Comparison of ENCODE assay signal across 1 cellular context in the genomic region with DNA sequence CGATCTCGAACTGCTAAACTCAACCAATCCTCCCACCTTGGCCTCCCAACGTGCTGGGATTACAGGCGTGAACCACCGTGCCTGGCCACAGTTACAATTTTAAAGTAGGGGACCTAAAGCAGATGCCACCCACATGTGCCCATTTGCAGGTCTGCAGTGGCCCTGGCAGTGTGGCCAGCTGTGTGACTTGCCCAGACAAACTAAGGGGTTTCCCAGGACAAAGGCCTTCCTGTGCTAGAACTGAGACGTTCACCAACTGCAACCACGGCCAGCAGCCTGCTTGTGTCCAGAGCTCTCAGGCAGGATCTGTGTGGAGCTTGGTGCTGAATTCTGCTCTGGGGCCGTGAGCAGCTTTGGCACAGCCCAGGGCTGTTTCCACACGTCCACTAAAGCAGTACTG.
TF ChIP-seq lines count a peak whose summit lies in the region.

No MANE protein-coding gene starts in this region.

TF ChIP-seq in GM12878, 131 proteins besides CTCF, POLR2A, EP300 and RAD21:
- TF ChIP-seq, protein P1, sequence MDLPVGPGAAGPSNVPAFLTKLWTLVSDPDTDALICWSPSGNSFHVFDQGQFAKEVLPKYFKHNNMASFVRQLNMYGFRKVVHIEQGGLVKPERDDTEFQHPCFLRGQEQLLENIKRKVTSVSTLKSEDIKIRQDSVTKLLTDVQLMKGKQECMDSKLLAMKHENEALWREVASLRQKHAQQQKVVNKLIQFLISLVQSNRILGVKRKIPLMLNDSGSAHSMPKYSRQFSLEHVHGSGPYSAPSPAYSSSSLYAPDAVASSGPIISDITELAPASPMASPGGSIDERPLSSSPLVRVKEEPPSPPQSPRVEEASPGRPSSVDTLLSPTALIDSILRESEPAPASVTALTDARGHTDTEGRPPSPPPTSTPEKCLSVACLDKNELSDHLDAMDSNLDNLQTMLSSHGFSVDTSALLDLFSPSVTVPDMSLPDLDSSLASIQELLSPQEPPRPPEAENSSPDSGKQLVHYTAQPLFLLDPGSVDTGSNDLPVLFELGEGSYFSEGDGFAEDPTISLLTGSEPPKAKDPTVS (IDR thresholded peaks at IDR 0.05; ENCODE audit: low read depth, low read length): no peak
- TF ChIP-seq MEF2B (IDR thresholded peaks at IDR 0.05; ENCODE audit: partially characterized antibody, poor library complexity, severe bottlenecking) (no peak), SREBF1 (IDR thresholded peaks at IDR 0.05; ENCODE audit: low read length) (no peak), BHLHE40 (IDR thresholded peaks at IDR 0.05; ENCODE audit: borderline replicate concordance in 1 of 2, low read depth in 2 of 2, low read length in 1 of 2) (no peak), TCF3 (IDR thresholded peaks at IDR 0.05; ENCODE audit: borderline replicate concordance, insufficient read depth, low read depth, low read length) (no peak), ZNF217 (IDR thresholded peaks at IDR 0.05) (no peak), CREB1 (IDR thresholded peaks at IDR 0.05; ENCODE audit: low read depth) (no peak), YBX1 (IDR thresholded peaks at IDR 0.05) (no peak), JUNB (IDR thresholded peaks at IDR 0.05) (no peak), GATAD2B (conservative IDR thresholded peaks at IDR 0.05; ENCODE audit: low read depth) (no peak), CUX1 (IDR thresholded peaks at IDR 0.05; ENCODE audit: insufficient replicate concordance, low read depth, low read length) (no peak), BACH1 (IDR thresholded peaks at IDR 0.05; ENCODE audit: borderline replicate concordance) (no peak)
